In the genomic region with DNA sequence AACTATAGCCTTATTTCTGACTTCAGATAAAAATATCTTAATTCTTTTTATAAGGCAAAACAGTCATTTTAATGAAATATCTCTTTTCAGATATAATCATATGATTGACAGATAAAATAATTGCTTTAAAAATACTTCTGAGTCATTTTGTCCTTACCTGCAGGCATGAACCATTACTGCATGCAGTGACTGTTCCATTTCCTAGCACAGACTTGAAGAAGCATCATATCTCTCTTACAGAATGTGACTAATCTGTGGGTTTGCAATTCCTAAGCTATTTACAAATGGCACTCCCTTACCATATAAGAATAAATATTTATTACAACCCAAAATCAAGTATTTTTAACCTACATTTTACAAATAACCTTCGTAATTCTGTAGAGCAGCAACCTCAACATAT, we compare ENCODE assay signal across 9 cellular contexts.
A peak's percentile ranks its signal among the peaks of the same experiment; 100 is the strongest.
DNase-seq lines count a peak whose midpoint lies in the region; ATAC-seq and TF ChIP-seq lines count a peak whose summit lies in the region.
"Had no signal": no experiment of that assay in that cellular context is flagged by ENCODE, and none has a peak within 500 bp of the region (broad histone marks: within the 10 kb centered on the region; RNA-seq: fewer than 3 reads in every experiment).

No MANE protein-coding gene starts in this region.

- H3K9ac ChIP-seq in colonic mucosa (ENCODE audit: low read depth in 2 of 2, low read length in 2 of 2): peak overlapping the region in 1 of 2 donors; percentile 62

- no peak for TF ChIP-seq CTCF in colonic mucosa (IDR thresholded peaks at IDR 0.05)

- H3K36me3 Mint-ChIP-seq in activated T-cell treated with anti-CD3 and anti-CD28 coated beads, Interleukin-2, amount 50 U/mL, for 24 hours (ENCODE audit: low read depth): no peaks in the 10 kb centered on the region
- H3K36me3 Mint-ChIP-seq in natural killer cell treated with Interleukin-12 subunit alpha and Interleukin-12 subunit beta and Interleukin-15 and Interleukin-18, amount 100 ng/mL, for 72 hours: no peaks in the 10 kb centered on the region

- no peaks in the 10 kb centered on the region for H3K9me3 ChIP-seq in colonic mucosa

- H3K4me3 ChIP-seq in colonic mucosa: peak overlapping the region; percentile 14

- DNase-seq in activated T-cell treated with anti-CD3 and anti-CD28 coated beads, Interleukin-2, amount 50 U/mL, for 24 hours: no peak
- no peak for DNase-seq in activated T-cell treated with anti-CD3 and anti-CD28 coated beads, Interleukin-2, amount 50 U/mL, for 48 hours
- DNase-seq in NCI-H69 (lab: John Stamatoyannopoulos, UW): peak; percentile 36
- no peak for DNase-seq in colonic mucosa
- no peak for DNase-seq in natural killer cell treated with Interleukin-12 subunit alpha and Interleukin-12 subunit beta and Interleukin-15 and Interleukin-18, amount 100 ng/mL, for 72 hours (ENCODE audit: low spot score)
- DNase-seq in NCI-H1092 (lab: John Stamatoyannopoulos, UW): no peak
- no peak for DNase-seq in hypothalamus (lab: John Stamatoyannopoulos, UW)

- no peaks in the 10 kb centered on the region for H3K27me3 Mint-ChIP-seq in activated T-cell treated with anti-CD3 and anti-CD28 coated beads, Interleukin-2, amount 50 U/mL, for 24 hours
- H3K27me3 Mint-ChIP-seq in natural killer cell treated with Interleukin-12 subunit alpha and Interleukin-12 subunit beta and Interleukin-15 and Interleukin-18, amount 100 ng/mL, for 72 hours: no peaks in the 10 kb centered on the region

- H3K9me3 Mint-ChIP-seq in activated T-cell treated with anti-CD3 and anti-CD28 coated beads, Interleukin-2, amount 50 U/mL, for 24 hours: no peaks in the 10 kb centered on the region
- H3K9me3 Mint-ChIP-seq in natural killer cell treated with Interleukin-12 subunit alpha and Interleukin-12 subunit beta and Interleukin-15 and Interleukin-18, amount 100 ng/mL, for 72 hours: no peaks in the 10 kb centered on the region

- peak overlapping the region; percentile 35 for H3K27ac ChIP-seq in colonic mucosa

- peak overlapping the region; percentile 89 for H3K27ac Mint-ChIP-seq in activated T-cell treated with anti-CD3 and anti-CD28 coated beads, Interleukin-2, amount 50 U/mL, for 24 hours
- peak overlapping the region; percentile 80 to 92 for H3K27ac Mint-ChIP-seq in natural killer cell treated with Interleukin-12 subunit alpha and Interleukin-12 subunit beta and Interleukin-15 and Interleukin-18, amount 100 ng/mL, for 72 hours

- H3K4me1 Mint-ChIP-seq in activated T-cell treated with anti-CD3 and anti-CD28 coated beads, Interleukin-2, amount 50 U/mL, for 24 hours (ENCODE audit: low read depth): peaks cover 76% of the 10 kb centered on the region
- H3K4me1 Mint-ChIP-seq in natural killer cell treated with Interleukin-12 subunit alpha and Interleukin-12 subunit beta and Interleukin-15 and Interleukin-18, amount 100 ng/mL, for 72 hours (ENCODE audit: low read depth in 2 of 2): peaks cover 40 to 71% of the 10 kb centered on the region in 2 donors

- peak; percentile 62 to 82 for ATAC-seq in natural killer cell treated with Interleukin-12 subunit alpha and Interleukin-12 subunit beta and Interleukin-15 and Interleukin-18, amount 100 ng/mL, for 72 hours
- ATAC-seq in HG03571 (IDR thresholded peaks at IDR 0.05; ENCODE audit: unreplicated experiment): no peak

- H3K4me3 Mint-ChIP-seq in activated T-cell treated with anti-CD3 and anti-CD28 coated beads, Interleukin-2, amount 50 U/mL, for 24 hours: peak overlapping the region; percentile 73
- peak overlapping the region; percentile 91 for H3K4me3 Mint-ChIP-seq in natural killer cell treated with Interleukin-12 subunit alpha and Interleukin-12 subunit beta and Interleukin-15 and Interleukin-18, amount 100 ng/mL, for 72 hours

- no peaks in the 10 kb centered on the region for H3K36me3 ChIP-seq in colonic mucosa
- H3K36me3 ChIP-seq: cardiac muscle cell had no signal

- no peaks in the 10 kb centered on the region for H3K4me1 ChIP-seq in colonic mucosa

- H3K27me3 ChIP-seq in colonic mucosa: no peaks in the 10 kb centered on the region
- H3K27me3 ChIP-seq: cardiac muscle cell had no signal

- intact Hi-C loops in colonic mucosa (cut with DNase I): no loop called here
